Comparison of ENCODE assay signal across 1 cellular context in genomic region chr14:52834440-52834842, GRCh38.
TF ChIP-seq lines count a peak whose summit lies in the region.

No MANE protein-coding gene starts in this region.

TF ChIP-seq in H1, 55 proteins besides CTCF, POLR2A, EP300 and RAD21 (continued from another document):
- TF ChIP-seq CHD7 (IDR thresholded peaks at IDR 0.05; ENCODE audit: insufficient replicate concordance, low read length) (no peak), SIN3A (conservative IDR thresholded peaks at IDR 0.05 in 1 of 2, IDR thresholded peaks at IDR 0.05 in 1 of 2; ENCODE audit: low read depth in 1 of 2, low read length in 2 of 2) (no peak), EGR1 (IDR thresholded peaks at IDR 0.05; ENCODE audit: borderline replicate concordance, low read depth, low read length) (no peak), CBX5 (IDR thresholded peaks at IDR 0.05; ENCODE audit: low read depth, low read length) (no peak)
